In the genomic region with DNA sequence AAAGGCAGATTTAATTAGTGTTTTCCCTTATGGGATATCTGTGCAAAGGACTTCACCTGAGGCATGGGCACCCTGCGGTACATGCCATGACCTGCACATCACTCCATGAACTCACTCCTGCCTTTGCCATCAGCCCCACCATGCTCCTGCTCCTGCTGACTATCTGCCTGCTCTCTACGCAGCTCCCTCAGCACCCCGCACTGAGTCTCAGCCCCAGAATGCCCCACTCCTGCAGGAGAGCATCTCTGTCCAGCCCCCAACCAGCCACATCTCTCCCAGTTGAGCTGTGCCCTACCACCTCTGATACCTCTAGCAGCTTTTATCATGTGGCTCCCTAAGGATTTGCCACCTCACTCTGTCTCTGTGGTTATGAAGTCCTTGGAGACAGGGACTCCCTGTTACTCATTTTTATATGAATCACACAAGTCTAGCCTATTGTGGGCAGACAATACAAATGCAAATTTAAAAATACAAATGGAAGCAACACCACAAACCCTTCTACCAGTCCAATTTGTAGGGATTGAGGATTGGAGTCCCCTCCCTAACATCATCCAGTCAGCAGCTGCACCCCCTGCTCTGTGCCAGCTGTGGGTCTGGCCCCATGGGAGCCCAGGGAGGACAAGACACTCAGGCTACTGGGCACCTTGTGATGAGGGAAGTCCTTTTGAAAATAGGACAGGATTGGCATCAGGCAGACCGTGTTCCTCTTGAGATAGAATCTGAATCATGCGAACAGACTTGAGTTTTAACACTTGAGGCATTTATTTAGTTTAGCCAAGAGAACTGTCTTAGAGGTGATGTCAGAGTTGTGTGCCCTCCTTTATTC, we compare ENCODE assay signal across 18 cellular contexts.
"Had no signal": no experiment of that assay in that cellular context is flagged by ENCODE, and none has a peak within 500 bp of the region (broad histone marks: within the 10 kb centered on the region; RNA-seq: fewer than 3 reads in every experiment).

No MANE protein-coding gene starts in this region.

- H3K36me3 ChIP-seq: ascending aorta, upper lobe of left lung, WERI-Rb-1 had no signal

- H3K27me3 ChIP-seq: ascending aorta, testis, upper lobe of left lung had no signal

- H3K36me3 Mint-ChIP-seq: activated naive CD4-positive, alpha-beta T cell treated with anti-CD3 and anti-CD28 coated beads, Interleukin-2, amount 50 U/mL, for 24 hours; stimulated activated naive B cell treated with anti-CD40 and anti-IgM and Interleukin-4, amounts not matched to agents 10 μg/mL and 1 μg/mL and 100 μg/mL, for 72 hours had no signal

- H3K27ac Mint-ChIP-seq: activated naive CD4-positive, alpha-beta T cell treated with anti-CD3 and anti-CD28 coated beads, Interleukin-2, amount 50 U/mL, for 24 hours; stimulated activated naive B cell treated with anti-CD40 and anti-IgM and Interleukin-4, amounts not matched to agents 10 μg/mL and 1 μg/mL and 100 μg/mL, for 72 hours had no signal

- H3K4me3 Mint-ChIP-seq: activated naive CD4-positive, alpha-beta T cell treated with anti-CD3 and anti-CD28 coated beads, Interleukin-2, amount 50 U/mL, for 24 hours; stimulated activated naive B cell treated with anti-CD40 and anti-IgM and Interleukin-4, amounts not matched to agents 10 μg/mL and 1 μg/mL and 100 μg/mL, for 72 hours had no signal

- H3K9me3 ChIP-seq: ascending aorta, testis, upper lobe of left lung had no signal

- H3K27me3 Mint-ChIP-seq: activated naive CD4-positive, alpha-beta T cell treated with anti-CD3 and anti-CD28 coated beads, Interleukin-2, amount 50 U/mL, for 24 hours; stimulated activated naive B cell treated with anti-CD40 and anti-IgM and Interleukin-4, amounts not matched to agents 10 μg/mL and 1 μg/mL and 100 μg/mL, for 72 hours had no signal

- DNase-seq: activated CD4-positive, CD25-positive, alpha-beta regulatory T cell treated with anti-CD3 and anti-CD28 coated beads, Interleukin-2, amount 50 U/mL, for 72 hours; activated gamma-delta T cell treated with Interleukin-2 at 50 U/mL for 16 hours; activated T-cell treated with anti-CD3 and anti-CD28 coated beads, Interleukin-2, amount 50 U/mL, for 1 hour; cerebellar nuclear complex; foreskin fibroblast; left ventricle myocardium superior; nucleus accumbens; stimulated activated CD4-positive, alpha-beta T cell treated with anti-CD3 and anti-CD28 coated beads, Interleukin-2, amount 100 ng/mL, for 48 hours; stimulated activated CD8-positive, alpha-beta memory T cell treated with anti-CD3 and anti-CD28 coated beads, Interleukin-4, amount 100 ng/mL, for 48 hours; stimulated activated naive B cell treated with anti-CD40 and anti-IgM and Interleukin-4, amounts not matched to agents 10 μg/mL and 1 μg/mL and 100 μg/mL, for 72 hours; T-helper 1 cell; testis; WERI-Rb-1 had no signal

- H3K4me3 ChIP-seq: ascending aorta, coronary artery, testis, upper lobe of left lung had no signal

- ATAC-seq: left ventricle myocardium superior, sciatic nerve had no signal

- H3K9me3 Mint-ChIP-seq: activated naive CD4-positive, alpha-beta T cell treated with anti-CD3 and anti-CD28 coated beads, Interleukin-2, amount 50 U/mL, for 24 hours; stimulated activated naive B cell treated with anti-CD40 and anti-IgM and Interleukin-4, amounts not matched to agents 10 μg/mL and 1 μg/mL and 100 μg/mL, for 72 hours had no signal

- H3K4me1 ChIP-seq: ascending aorta, testis, upper lobe of left lung had no signal

- H3K27ac ChIP-seq: ascending aorta, coronary artery, testis, upper lobe of left lung, WERI-Rb-1 had no signal

- H3K4me1 Mint-ChIP-seq: activated naive CD4-positive, alpha-beta T cell treated with anti-CD3 and anti-CD28 coated beads, Interleukin-2, amount 50 U/mL, for 24 hours; stimulated activated naive B cell treated with anti-CD40 and anti-IgM and Interleukin-4, amounts not matched to agents 10 μg/mL and 1 μg/mL and 100 μg/mL, for 72 hours had no signal
